In the genomic region with DNA sequence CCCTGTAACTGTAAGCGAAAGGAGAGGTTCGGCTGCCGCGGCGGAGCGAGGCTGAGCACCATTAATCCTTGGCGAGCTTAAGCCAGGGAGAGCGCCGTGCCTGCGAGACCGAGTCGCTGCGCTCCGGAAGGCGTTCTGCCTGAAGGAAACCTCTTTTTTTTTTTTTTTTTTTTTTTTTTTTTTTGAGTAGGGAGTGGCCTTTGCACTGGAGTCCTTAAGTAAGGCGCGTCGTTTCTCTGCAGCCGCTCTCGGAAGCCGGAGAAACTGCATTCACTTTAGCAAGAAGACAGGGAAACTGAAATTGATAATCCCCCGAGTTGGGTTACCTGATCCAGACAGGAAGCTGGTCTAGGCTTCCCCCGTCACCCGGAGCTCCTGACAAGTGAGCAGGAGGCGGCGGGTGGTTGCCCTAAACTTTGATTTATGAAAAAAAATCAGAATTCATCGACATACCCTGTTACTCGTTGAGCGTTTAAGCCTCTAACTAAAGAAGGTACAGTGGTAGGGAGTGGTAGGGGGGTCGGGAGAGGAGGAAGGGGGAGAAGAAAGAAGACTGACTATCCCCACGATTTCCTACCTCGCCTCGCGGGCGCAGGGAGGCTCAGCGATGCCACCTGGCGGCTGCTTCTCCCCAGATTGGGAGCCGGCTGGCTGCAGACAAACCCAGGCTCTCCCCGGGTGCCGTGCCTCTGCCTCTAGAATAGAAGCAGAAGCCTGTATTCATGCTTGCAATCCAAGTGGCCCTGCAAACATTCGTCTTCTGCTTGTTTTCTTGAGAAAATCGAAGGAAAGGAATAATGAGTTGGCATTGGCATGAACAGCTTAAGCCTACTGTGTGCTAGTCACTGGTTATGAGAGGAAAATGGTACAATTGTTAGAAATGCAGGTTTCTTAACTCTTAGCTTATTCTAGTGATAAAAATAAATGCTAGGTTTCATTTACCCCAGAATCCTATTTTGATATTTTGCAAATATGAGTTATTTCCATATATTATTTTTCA, we compare ENCODE assay signal across 8 cellular contexts. TPM values are rescaled to one million over a fixed set of nuclear protein-coding genes. Genes with fewer than 3 reads are reported as not detected.
DNase-seq lines count a peak whose midpoint lies in the region; ATAC-seq and TF ChIP-seq lines count a peak whose summit lies in the region.

No MANE protein-coding gene starts in this region.

- POLR2A ChIA-PET in activated CD4-positive, alpha-beta T cell treated with anti-CD3 and anti-CD28 coated beads, Interleukin-2, amount 10 ng/mL, durations not matched to agents 7 days and 5 days (lab: Charles Lee), result interaction anchor here (0.6 to 2.0 kb wide), 3 partner anchors 382 to 1054 kb away, joined by 3 to 8 read pairs (median 4); no protein-coding TSS in a partner anchor

- DNase-seq in CD14-positive monocyte (ENCODE audit: low spot score) (peak; percentile 61), NCI-H524 (lab: John Stamatoyannopoulos, UW) (peak; percentile 84 to 90)
- DNase-seq in activated CD4-positive, alpha-beta T cell treated with anti-CD3 and anti-CD28 coated beads, Interleukin-2, amount 10 ng/mL, durations not matched to agents 7 days and 5 days, result peak; percentile 83
- DNase-seq in stimulated activated CD4-positive, alpha-beta T cell treated with anti-CD3 and anti-CD28 coated beads, Interleukin-4, amount 100 ng/mL, for 24 hours, result peak; percentile 82

- H3K4me1 ChIP-seq in liver (ENCODE audit: control insufficient read depth in 4 of 4, insufficient read depth in 4 of 4, low read length in 3 of 4), result peaks cover 3 to 35% (median 24%) of the 10 kb centered on the region in 4 donors

- no peaks in the 10 kb centered on the region for H3K36me3 ChIP-seq in liver (ENCODE audit: control insufficient read depth in 4 of 4, insufficient read depth in 3 of 4, low read depth in 1 of 4, low read length in 3 of 4)

- TF ChIP-seq CTCF in CD14-positive monocyte (IDR thresholded peaks at IDR 0.05), result peak; percentile 93
- TF ChIP-seq CTCF in liver (IDR thresholded peaks at IDR 0.05; ENCODE audit: low read depth, low read length, missing input control), result peak; percentile 85

- H3K9ac ChIP-seq in liver (ENCODE audit: low read depth in 1 of 2, low read length in 2 of 2), result peak overlapping the region; percentile 55 to 64

- H3K9me3 ChIP-seq in liver (ENCODE audit: control insufficient read depth in 4 of 4, low read length in 3 of 4), result no peaks in the 10 kb centered on the region

- peaks cover 18% of the 10 kb centered on the region for H3K4me1 Mint-ChIP-seq in CD14-positive monocyte
- H3K4me1 Mint-ChIP-seq in activated CD4-positive, alpha-beta T cell treated with anti-CD3 and anti-CD28 coated beads, Interleukin-2, amount 10 ng/mL, durations not matched to agents 7 days and 5 days, result peaks cover 17% of the 10 kb centered on the region
- H3K4me1 Mint-ChIP-seq in dendritic cell treated with granulocyte-macrophage colony-stimulating factor and Interleukin-4, amounts not matched to agents 40 ng/mL and 50 ng/mL, for 4 days (ENCODE audit: low read depth), result peaks cover 26% of the 10 kb centered on the region

- H3K27me3 Mint-ChIP-seq in CD14-positive monocyte (ENCODE audit: low read depth in 3 of 3), result peaks cover 4 to 9% (median 7%) of the 10 kb centered on the region in 3 donors
- peaks cover 42% of the 10 kb centered on the region for H3K27me3 Mint-ChIP-seq in activated CD4-positive, alpha-beta T cell treated with anti-CD3 and anti-CD28 coated beads, Interleukin-2, amount 10 ng/mL, durations not matched to agents 7 days and 5 days
- H3K27me3 Mint-ChIP-seq in dendritic cell treated with granulocyte-macrophage colony-stimulating factor and Interleukin-4, amounts not matched to agents 40 ng/mL and 50 ng/mL, for 4 days, result peaks cover 13% of the 10 kb centered on the region

- H3K4me3 Mint-ChIP-seq in CD14-positive monocyte, result peak overlapping the region; percentile 100
- peak overlapping the region; percentile 88 for H3K4me3 Mint-ChIP-seq in activated CD4-positive, alpha-beta T cell treated with anti-CD3 and anti-CD28 coated beads, Interleukin-2, amount 10 ng/mL, durations not matched to agents 7 days and 5 days
- peak overlapping the region; percentile 94 for H3K4me3 Mint-ChIP-seq in dendritic cell treated with granulocyte-macrophage colony-stimulating factor and Interleukin-4, amounts not matched to agents 40 ng/mL and 50 ng/mL, for 4 days

- ATAC-seq in GM19324 (IDR thresholded peaks at IDR 0.05; ENCODE audit: low FRiP score, unreplicated experiment) (peak; percentile 37), HG03457 (IDR thresholded peaks at IDR 0.05; ENCODE audit: unreplicated experiment) (peak; percentile 24)

- TF ChIP-seq RAD21 in liver (IDR thresholded peaks at IDR 0.05), result peak; percentile 87 to 89

- peak overlapping the region; percentile 48 to 56 for H3K27ac ChIP-seq in liver (ENCODE audit: low read depth in 1 of 2, low read length in 2 of 2)

- H3K4me3 ChIP-seq in liver (ENCODE audit: low read depth in 1 of 3, low read length in 3 of 3), result peak overlapping the region; percentile 57 to 73 (median 70)

- no peaks in the 10 kb centered on the region for H3K27me3 ChIP-seq in liver (ENCODE audit: control insufficient read depth in 4 of 4, insufficient read depth in 4 of 4, low read length in 3 of 4)

- CTCF ChIA-PET in activated CD4-positive, alpha-beta T cell treated with anti-CD3 and anti-CD28 coated beads, Interleukin-2, amount 10 ng/mL, durations not matched to agents 7 days and 5 days (lab: Charles Lee), result interaction anchor here (0.6 to 2.1 kb wide), 11 partner anchors 11 to 1381 kb away, joined by 3 to 19 read pairs (median 4); no protein-coding TSS in a partner anchor

- peak overlapping the region; percentile 80 to 91 (median 88) for H3K27ac Mint-ChIP-seq in CD14-positive monocyte
- peak overlapping the region; percentile 88 for H3K27ac Mint-ChIP-seq in activated CD4-positive, alpha-beta T cell treated with anti-CD3 and anti-CD28 coated beads, Interleukin-2, amount 10 ng/mL, durations not matched to agents 7 days and 5 days
- H3K27ac Mint-ChIP-seq in dendritic cell treated with granulocyte-macrophage colony-stimulating factor and Interleukin-4, amounts not matched to agents 40 ng/mL and 50 ng/mL, for 4 days, result peak overlapping the region; percentile 73

- peaks cover 0 to 1% of the 10 kb centered on the region in 2 donors for H3K36me3 Mint-ChIP-seq in CD14-positive monocyte
- H3K36me3 Mint-ChIP-seq in activated CD4-positive, alpha-beta T cell treated with anti-CD3 and anti-CD28 coated beads, Interleukin-2, amount 10 ng/mL, durations not matched to agents 7 days and 5 days (ENCODE audit: low read depth), result no peaks in the 10 kb centered on the region
- H3K36me3 Mint-ChIP-seq in dendritic cell treated with granulocyte-macrophage colony-stimulating factor and Interleukin-4, amounts not matched to agents 40 ng/mL and 50 ng/mL, for 4 days (ENCODE audit: low read depth), result peaks cover 8% of the 10 kb centered on the region

- H3K9me3 Mint-ChIP-seq in CD14-positive monocyte, result peaks cover 0 to 5% (median 0%) of the 10 kb centered on the region in 7 donors
- H3K9me3 Mint-ChIP-seq in activated CD4-positive, alpha-beta T cell treated with anti-CD3 and anti-CD28 coated beads, Interleukin-2, amount 10 ng/mL, durations not matched to agents 7 days and 5 days, result no peaks in the 10 kb centered on the region
- no peaks in the 10 kb centered on the region for H3K9me3 Mint-ChIP-seq in dendritic cell treated with granulocyte-macrophage colony-stimulating factor and Interleukin-4, amounts not matched to agents 40 ng/mL and 50 ng/mL, for 4 days

- intact Hi-C loops in CD14-positive monocyte (cut with micrococcal nuclease), result loop anchor here in 1 of 2 donors (5.0 kb wide), 1 partner anchor 1022 kb away; no protein-coding TSS in a partner anchor
- intact Hi-C loops in dendritic cell treated with granulocyte-macrophage colony-stimulating factor and Interleukin-4, amounts not matched to agents 40 ng/mL and 50 ng/mL, for 4 days (cut with micrococcal nuclease), result loop anchor here (2.0 to 10.0 kb wide), 4 partner anchors 348 to 1024 kb away; no protein-coding TSS in a partner anchor

- WGBS in liver, result under 1% methylated on average over 42 of the region's 42 CpGs

TF ChIP-seq in liver, 16 proteins besides CTCF, POLR2A, EP300 and RAD21:
- TF ChIP-seq HNF4A (conservative IDR thresholded peaks at IDR 0.05) (no peak), EGR1 (IDR thresholded peaks at IDR 0.05; ENCODE audit: low read depth in 2 of 2) (no peak), NR2F2 (IDR thresholded peaks at IDR 0.05) (no peak), HNF4G (IDR thresholded peaks at IDR 0.05) (no peak), FOXA1 (IDR thresholded peaks at IDR 0.05) (no peak), JUND (IDR thresholded peaks at IDR 0.05) (no peak), SP1 (IDR thresholded peaks at IDR 0.05) (no peak), GABPA (IDR thresholded peaks at IDR 0.05 in 1 of 2, conservative IDR thresholded peaks at IDR 0.05 in 1 of 2) (no peak)
- TF ChIP-seq, protein P1, sequence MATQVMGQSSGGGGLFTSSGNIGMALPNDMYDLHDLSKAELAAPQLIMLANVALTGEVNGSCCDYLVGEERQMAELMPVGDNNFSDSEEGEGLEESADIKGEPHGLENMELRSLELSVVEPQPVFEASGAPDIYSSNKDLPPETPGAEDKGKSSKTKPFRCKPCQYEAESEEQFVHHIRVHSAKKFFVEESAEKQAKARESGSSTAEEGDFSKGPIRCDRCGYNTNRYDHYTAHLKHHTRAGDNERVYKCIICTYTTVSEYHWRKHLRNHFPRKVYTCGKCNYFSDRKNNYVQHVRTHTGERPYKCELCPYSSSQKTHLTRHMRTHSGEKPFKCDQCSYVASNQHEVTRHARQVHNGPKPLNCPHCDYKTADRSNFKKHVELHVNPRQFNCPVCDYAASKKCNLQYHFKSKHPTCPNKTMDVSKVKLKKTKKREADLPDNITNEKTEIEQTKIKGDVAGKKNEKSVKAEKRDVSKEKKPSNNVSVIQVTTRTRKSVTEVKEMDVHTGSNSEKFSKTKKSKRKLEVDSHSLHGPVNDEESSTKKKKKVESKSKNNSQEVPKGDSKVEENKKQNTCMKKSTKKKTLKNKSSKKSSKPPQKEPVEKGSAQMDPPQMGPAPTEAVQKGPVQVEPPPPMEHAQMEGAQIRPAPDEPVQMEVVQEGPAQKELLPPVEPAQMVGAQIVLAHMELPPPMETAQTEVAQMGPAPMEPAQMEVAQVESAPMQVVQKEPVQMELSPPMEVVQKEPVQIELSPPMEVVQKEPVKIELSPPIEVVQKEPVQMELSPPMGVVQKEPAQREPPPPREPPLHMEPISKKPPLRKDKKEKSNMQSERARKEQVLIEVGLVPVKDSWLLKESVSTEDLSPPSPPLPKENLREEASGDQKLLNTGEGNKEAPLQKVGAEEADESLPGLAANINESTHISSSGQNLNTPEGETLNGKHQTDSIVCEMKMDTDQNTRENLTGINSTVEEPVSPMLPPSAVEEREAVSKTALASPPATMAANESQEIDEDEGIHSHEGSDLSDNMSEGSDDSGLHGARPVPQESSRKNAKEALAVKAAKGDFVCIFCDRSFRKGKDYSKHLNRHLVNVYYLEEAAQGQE (IDR thresholded peaks at IDR 0.05), result no peak

RNA-seq across cellular contexts. Expression of a gene that starts 4.4 kb away (rescaled TPM):
- polyA plus RNA-seq in CD14-positive monocyte (1 to 10 TPM; 2.2 to 2.5 TPM), liver (1 to 10 TPM in 1 of 2 donors, under 1 TPM in 1; 0.59 to 1.2 TPM)
- 1 to 10 TPM; 1.4 TPM for total RNA-seq in activated CD4-positive, alpha-beta T cell treated with anti-CD3 and anti-CD28 coated beads, Interleukin-2, amount 10 ng/mL, durations not matched to agents 7 days and 5 days
- total RNA-seq in liver, result 1 to 10 TPM in 1 of 2 donors, under 1 TPM in 1; 0.75 to 8.1 TPM

Comparison
In these comparisons a context has a peak if more than half of its experiments do, and no peak if none do; other contexts are left out.
1. Peak in every context shown above with its lines: DNase-seq, ATAC-seq, H3K4me3 ChIP-seq and H3K27ac ChIP-seq.